1 cellular context compared by ENCODE assay signal in genomic region chr5:72656756-72657513, GRCh38.
TF ChIP-seq lines count a peak whose summit lies in the region.

No MANE protein-coding gene starts in this region.

TF ChIP-seq in HEK293, 187 proteins besides CTCF, POLR2A, EP300 and RAD21 (continued from another document):
- TF ChIP-seq ZNF148 (tag by site-specific recombination; IDR thresholded peaks at IDR 0.05; ENCODE audit: borderline replicate concordance), result no peak
- TF ChIP-seq MZF1 (tag by site-specific recombination; IDR thresholded peaks at IDR 0.05; ENCODE audit: borderline replicate concordance), result no peak
- TF ChIP-seq ZSCAN4 (tag by site-specific recombination; IDR thresholded peaks at IDR 0.05), result no peak
